ENCODE assay signal across 8 cellular contexts in the genomic region with DNA sequence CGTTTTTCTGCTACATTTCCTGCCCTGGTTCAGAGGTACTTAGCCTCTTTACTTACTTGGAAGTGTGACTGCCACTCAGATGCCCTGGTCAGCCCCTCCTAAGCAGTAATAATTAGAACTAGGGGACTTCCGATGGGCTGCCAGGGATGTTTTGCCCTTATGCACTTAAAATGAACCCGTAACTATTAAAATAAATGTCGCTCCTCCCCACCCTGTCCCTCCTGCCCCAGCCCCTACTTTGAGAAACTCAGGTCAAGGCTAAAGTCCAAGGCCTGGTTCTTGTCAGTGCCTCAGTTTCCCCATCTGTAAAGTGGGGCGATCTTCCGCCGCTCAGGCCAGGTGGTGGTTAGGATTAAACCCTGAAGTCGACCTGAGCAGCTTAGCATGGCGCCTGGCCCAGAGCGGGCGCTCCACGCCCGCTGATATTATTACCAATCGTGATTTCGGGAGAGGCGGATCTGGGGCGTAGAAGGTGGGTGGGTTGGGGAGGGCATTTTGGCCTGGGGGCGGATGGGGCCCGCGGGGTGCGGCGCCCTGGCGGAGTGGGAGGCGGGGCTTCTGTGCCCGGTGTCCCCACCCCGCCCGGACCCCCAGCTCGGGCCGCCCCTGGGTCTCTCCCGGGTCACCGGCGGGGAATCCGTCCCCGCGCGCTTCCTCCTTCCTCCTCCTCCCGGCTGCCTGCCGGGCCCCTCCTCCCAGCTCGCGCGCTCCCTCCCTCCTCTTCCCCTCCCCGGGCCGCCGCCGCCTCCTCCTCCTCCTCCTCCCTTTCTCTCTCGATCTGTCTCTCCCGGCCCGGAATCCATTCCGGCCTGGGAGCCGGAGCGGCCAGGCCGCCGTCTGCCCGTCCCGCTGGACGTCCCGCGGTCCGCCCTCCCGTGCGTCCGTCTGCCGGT. TPM values are rescaled to one million over a fixed set of nuclear protein-coding genes. Genes with fewer than 3 reads are reported as not detected.
DNase-seq lines count a peak whose midpoint lies in the region; ATAC-seq, FAIRE-seq and TF ChIP-seq lines count a peak whose summit lies in the region.

A gene (plus strand): TSS at position 802 of the 893 bp plus-strand sequence. CDS start 38,014 bp downstream, outside the sequence.

- H3K9me3 Mint-ChIP-seq in CD4-positive, CD25-positive, alpha-beta regulatory T cell: no peaks in the 10 kb centered on the region

- DNase-seq in CD4-positive, CD25-positive, alpha-beta regulatory T cell: peak; percentile 14 to 22 (median 20)
- DNase-seq in H54 (ENCODE audit: insufficient read length, low spot score) (peak; percentile 82), NCI-H748 (lab: John Stamatoyannopoulos, UW; ENCODE audit: unreplicated experiment) (peak; percentile 78), mucosa of descending colon (peak; percentile 86 to 93 (median 93))
- peak; percentile 68 for DNase-seq in activated CD8-positive, alpha-beta memory T cell treated with anti-CD3 and anti-CD28 coated beads, Interleukin-2, amount 50 U/mL, for 48 hours
- peak; percentile 63 for DNase-seq in stimulated activated CD8-positive, alpha-beta memory T cell treated with anti-CD3 and anti-CD28 coated beads, Interleukin-4, amount 100 ng/mL, for 48 hours

- peak within 1 kb of the TSS in 1 of 3 donors; percentile 54 for H3K27ac Mint-ChIP-seq in CD4-positive, CD25-positive, alpha-beta regulatory T cell

- intact Hi-C loops in mucosa of descending colon (cut with DNase I, micrococcal nuclease): no loop called here

- FAIRE-seq in H54 (lab: Jason Lieb, UNC): no peak

- H3K27ac ChIP-seq in CD4-positive, CD25-positive, alpha-beta regulatory T cell (ENCODE audit: insufficient read depth, low read length, poor library complexity, severe bottlenecking): no peak within 1 kb of the TSS
- H3K27ac ChIP-seq in esophagus (ENCODE audit: low read depth in 2 of 2, low read length in 1 of 2): peak within 1 kb of the TSS; percentile 89 to 91

- no peaks in the 10 kb centered on the region for H3K27me3 ChIP-seq in CD4-positive, CD25-positive, alpha-beta regulatory T cell (ENCODE audit: control insufficient read depth, insufficient read depth, low read length)
- no peaks in the 10 kb centered on the region for H3K27me3 ChIP-seq in esophagus (ENCODE audit: control insufficient read depth in 1 of 2, insufficient read depth in 2 of 2, low read length in 2 of 2)

- no peaks in the 10 kb centered on the region for H3K36me3 ChIP-seq in CD4-positive, CD25-positive, alpha-beta regulatory T cell (ENCODE audit: control insufficient read depth, insufficient read depth, low read length)
- H3K36me3 ChIP-seq in esophagus (ENCODE audit: control insufficient read depth in 2 of 2, insufficient read depth in 2 of 2, low read length in 1 of 2) (no peaks in the 10 kb centered on the region), mucosa of descending colon (ENCODE audit: low read depth) (no peaks in the 10 kb centered on the region)

- peak in 1 of 2 donors; percentile 50 for ATAC-seq in CD4-positive, CD25-positive, alpha-beta regulatory T cell (ENCODE audit: low read depth in 2 of 2)
- ATAC-seq in mucosa of descending colon (peak; percentile 79), GM21576 (IDR thresholded peaks at IDR 0.05; ENCODE audit: unreplicated experiment) (no peak)

- WGBS in esophagus, 2 donors: 5 to 7% methylated on average over 26 to 63 of the region's 63 CpGs

- peak within 1 kb of the TSS; percentile 70 to 86 (median 80) for H3K4me3 Mint-ChIP-seq in CD4-positive, CD25-positive, alpha-beta regulatory T cell

- no peak within 1 kb of the TSS for H3K4me3 ChIP-seq in CD4-positive, CD25-positive, alpha-beta regulatory T cell (ENCODE audit: low read depth, low read length)
- peak within 1 kb of the TSS; percentile 64 for H3K4me3 ChIP-seq in esophagus (ENCODE audit: low read depth in 1 of 2, low read length in 2 of 2)
- peak within 1 kb of the TSS; percentile 46 for H3K4me3 ChIP-seq in mucosa of descending colon

- peaks cover 0 to 13% (median 3%) of the 10 kb centered on the region in 4 donors for H3K4me1 Mint-ChIP-seq in CD4-positive, CD25-positive, alpha-beta regulatory T cell

- H3K36me3 Mint-ChIP-seq in CD4-positive, CD25-positive, alpha-beta regulatory T cell: no peaks in the 10 kb centered on the region

- H3K27me3 Mint-ChIP-seq in CD4-positive, CD25-positive, alpha-beta regulatory T cell: peaks cover 10% of the 10 kb centered on the region

- H3K4me1 ChIP-seq in CD4-positive, CD25-positive, alpha-beta regulatory T cell (ENCODE audit: control insufficient read depth, insufficient read depth, low read length, poor library complexity, severe bottlenecking): peaks cover 6% of the 10 kb centered on the region
- H3K4me1 ChIP-seq in esophagus (ENCODE audit: control insufficient read depth in 2 of 2, insufficient read depth in 2 of 2, low read length in 1 of 2) (peaks cover 10 to 38% of the 10 kb centered on the region in 2 donors), mucosa of descending colon (ENCODE audit: low read depth) (peaks cover 24% of the 10 kb centered on the region)

- no peaks in the 10 kb centered on the region for H3K9me3 ChIP-seq in CD4-positive, CD25-positive, alpha-beta regulatory T cell (ENCODE audit: control insufficient read depth in 2 of 2, low read length in 2 of 2)
- H3K9me3 ChIP-seq in esophagus (ENCODE audit: control insufficient read depth in 2 of 2, insufficient read depth in 1 of 2, low read depth in 1 of 2, low read length in 1 of 2) (no peaks in the 10 kb centered on the region), mucosa of descending colon (no peaks in the 10 kb centered on the region)

- TF ChIP-seq CTCF in mucosa of descending colon (IDR thresholded peaks at IDR 0.05): no peak

- peak; percentile 94 for TF ChIP-seq POLR2A in H54 (IDR thresholded peaks at IDR 0.05; ENCODE audit: low read depth, low read length)

RNA-seq across cellular contexts. Expression of the gene that starts here (rescaled TPM):
- 5.5 TPM for total RNA-seq in CD4-positive, CD25-positive, alpha-beta regulatory T cell
- polyA plus RNA-seq in CD4-positive, CD25-positive, alpha-beta regulatory T cell: under 1 TPM in 3 of 4 donors, not detected in 1; 0.29 to 0.56 (median 0.55) TPM
- polyA plus RNA-seq in esophagus: 10 to 100 TPM; 26.9 to 59.4 TPM
- 100 to 1,000 TPM; 111 to 155 (median 132) TPM for total RNA-seq in mucosa of descending colon

Comparison
In these comparisons a context has a peak if more than half of its experiments do, and no peak if none do; other contexts are left out.
1. RNA of the gene that starts here (total RNA-seq): 111 to 155 TPM in mucosa of descending colon; 5.5 TPM in CD4-positive, CD25-positive, alpha-beta regulatory T cell (single experiment); every median in the first group is over 10 times any median in the second.
2. RNA of the gene that starts here (polyA plus RNA-seq): 26.9 to 59.4 TPM in esophagus; 0.29 to 0.56 TPM in CD4-positive, CD25-positive, alpha-beta regulatory T cell; every median in the first group is over 10 times any median in the second.
3. DNase-seq: peak in every context shown above with its lines; median percentile 93 in mucosa of descending colon; 82 in H54; 78 in NCI-H748; 68 in activated CD8-positive, alpha-beta memory T cell treated with anti-CD3 and anti-CD28 coated beads, Interleukin-2, amount 50 U/mL, for 48 hours; 63 in stimulated activated CD8-positive, alpha-beta memory T cell treated with anti-CD3 and anti-CD28 coated beads, Interleukin-4, amount 100 ng/mL, for 48 hours; 20 in CD4-positive, CD25-positive, alpha-beta regulatory T cell.